ENCODE assay signal across 12 cellular contexts in the genomic region with DNA sequence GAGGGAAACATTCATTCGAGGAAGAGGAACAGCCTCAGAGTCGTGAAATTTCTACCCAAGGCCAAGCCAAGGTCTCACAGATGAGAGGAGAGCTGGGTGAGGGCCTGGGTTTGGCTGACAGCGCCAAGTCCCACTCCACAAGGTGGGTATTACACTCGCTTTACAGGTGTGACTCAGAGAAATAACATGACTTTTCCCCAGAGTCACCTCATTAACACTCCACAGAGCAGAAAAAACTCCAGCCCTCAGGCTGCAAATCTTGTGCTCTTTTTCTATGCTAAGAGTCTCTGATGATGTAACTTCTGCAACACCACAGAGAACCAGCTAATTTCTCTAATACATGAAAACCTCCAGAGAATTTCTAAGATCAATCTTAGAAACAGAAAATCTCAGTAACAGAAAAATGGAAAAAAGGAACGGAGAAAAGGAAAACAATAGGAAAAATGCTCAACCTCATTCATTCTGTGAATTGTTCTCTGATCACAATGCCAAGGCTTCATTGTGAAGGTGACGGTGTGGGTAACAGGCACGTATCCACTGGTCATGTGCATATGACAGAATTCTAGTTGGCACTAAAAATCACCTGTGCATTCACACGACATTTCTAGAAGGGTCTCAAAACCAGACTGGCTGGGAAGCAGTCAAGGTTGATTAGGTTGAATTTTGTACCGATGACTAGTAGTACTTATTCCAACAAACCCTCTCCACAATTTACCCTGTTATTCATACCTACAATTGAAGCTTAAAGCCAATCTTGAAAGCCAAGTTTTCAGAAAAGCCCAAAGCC. TPM values are rescaled to one million over a fixed set of nuclear protein-coding genes. Genes with fewer than 3 reads are reported as not detected.
A peak's percentile ranks its signal among the peaks of the same experiment; 100 is the strongest.
DNase-seq lines count a peak whose midpoint lies in the region; ATAC-seq and TF ChIP-seq lines count a peak whose summit lies in the region.
"Had no signal": no experiment of that assay in that cellular context is flagged by ENCODE, and none has a peak within 500 bp of the region (broad histone marks: within the 10 kb centered on the region; RNA-seq: fewer than 3 reads in every experiment).

No MANE protein-coding gene starts in this region.

- H3K27me3 ChIP-seq in spleen (replicated peaks in 1 of 7), result no peaks in the 10 kb centered on the region
- no peaks in the 10 kb centered on the region for H3K27me3 ChIP-seq in Karpas-422 (ENCODE audit: low read length)
- H3K27me3 ChIP-seq in sigmoid colon, result no peaks in the 10 kb centered on the region

- peaks cover 18 to 96% (median 58%) of the 10 kb centered on the region in 6 donors for H3K4me1 ChIP-seq in spleen
- no peaks in the 10 kb centered on the region for H3K4me1 ChIP-seq in Karpas-422 (ENCODE audit: low read length)
- H3K4me1 ChIP-seq in sigmoid colon, result peaks cover 0 to 73% (median 60%) of the 10 kb centered on the region in 4 donors

- no peaks in the 10 kb centered on the region for H3K9me3 Mint-ChIP-seq in activated T-cell treated with anti-CD3 and anti-CD28 coated beads, Interleukin-2, amount 50 U/mL, for 72 hours
- H3K9me3 Mint-ChIP-seq in glutamatergic neuron (ENCODE audit: unreplicated experiment), result peaks cover 11% of the 10 kb centered on the region

- H3K4me2 ChIP-seq in Karpas-422 (ENCODE audit: low read depth, low read length, poor library complexity, severe bottlenecking), result no peak overlapping the region

- DNase-seq in activated T-cell treated with anti-CD3 and anti-CD28 coated beads, Interleukin-2, amount 50 U/mL, for 72 hours, result no peak
- no peak for DNase-seq in activated T-cell treated with anti-CD3 and anti-CD28 coated beads for 4 hours
- DNase-seq in SK-N-MC (ENCODE audit: low read depth, low spot score), result no peak
- DNase-seq in glutamatergic neuron, result no peak
- DNase-seq in spleen, result no peak
- DNase-seq in Karpas-422, result no peak
- DNase-seq in sigmoid colon, result no peak
- DNase-seq: GF-D8, left colon, NCI-H2029 had no signal

- H3K27ac ChIP-seq in SK-N-MC (peak overlapping the region; percentile 72), spleen (peak overlapping the region in 5 of 8 donors; percentile 17 to 53 (median 27)), Karpas-422 (ENCODE audit: low read length) (no peak overlapping the region), sigmoid colon (no peak overlapping the region)

- no peak for TF ChIP-seq POLR2A in spleen (IDR thresholded peaks at IDR 0.05)
- no peak for TF ChIP-seq POLR2A in sigmoid colon (IDR thresholded peaks at IDR 0.05)

- no peaks in the 10 kb centered on the region for H3K9me3 ChIP-seq in SK-N-MC (ENCODE audit: low read depth, low read length)
- no peaks in the 10 kb centered on the region for H3K9me3 ChIP-seq in spleen
- no peaks in the 10 kb centered on the region for H3K9me3 ChIP-seq in Karpas-422 (ENCODE audit: low read length)
- H3K9me3 ChIP-seq in sigmoid colon, result no peaks in the 10 kb centered on the region

- no peak overlapping the region for H2AFZ ChIP-seq in Karpas-422 (ENCODE audit: low read length)

- peaks cover 6 to 26% of the 10 kb centered on the region in 2 donors for H3K36me3 Mint-ChIP-seq in activated T-cell treated with anti-CD3 and anti-CD28 coated beads, Interleukin-2, amount 50 U/mL, for 72 hours (ENCODE audit: insufficient read depth in 2 of 2)
- H3K36me3 Mint-ChIP-seq in glutamatergic neuron (ENCODE audit: unreplicated experiment), result peaks cover 4% of the 10 kb centered on the region

- H3K4me3 ChIP-seq in SK-N-MC (no peak overlapping the region; the same call in 1 of the 2 replicates), spleen (no peak overlapping the region), Karpas-422 (ENCODE audit: low read length) (no peak overlapping the region), sigmoid colon (no peak overlapping the region)

- H3K36me3 ChIP-seq in SK-N-MC (ENCODE audit: insufficient read depth, low read length) (peaks cover 88% of the 10 kb centered on the region), spleen (peaks cover 0 to 77% (median 5%) of the 10 kb centered on the region in 6 donors), Karpas-422 (ENCODE audit: insufficient read depth, low read length) (peaks cover 58% of the 10 kb centered on the region), sigmoid colon (peaks cover 0 to 6% (median 4%) of the 10 kb centered on the region in 4 donors)

- no peak for ATAC-seq in activated T-cell treated with anti-CD3 and anti-CD28 coated beads, Interleukin-2, amount 50 U/mL, for 72 hours (replicated peaks in 1 of 2)
- no peak for ATAC-seq in GM21717 (IDR thresholded peaks at IDR 0.05; ENCODE audit: unreplicated experiment)
- ATAC-seq: HepG2, left colon had no signal

- H3K9ac ChIP-seq in SK-N-MC (ENCODE audit: insufficient read length) (no peak overlapping the region), Karpas-422 (ENCODE audit: low read length) (no peak overlapping the region)

- peaks cover 99% of the 10 kb centered on the region for H3K79me2 ChIP-seq in Karpas-422 (ENCODE audit: low read length)

- no peaks in the 10 kb centered on the region for H3K27me3 Mint-ChIP-seq in activated T-cell treated with anti-CD3 and anti-CD28 coated beads, Interleukin-2, amount 50 U/mL, for 72 hours (ENCODE audit: low read depth)
- H3K27me3 Mint-ChIP-seq in glutamatergic neuron (ENCODE audit: unreplicated experiment), result peaks cover 1% of the 10 kb centered on the region

- no peak for TF ChIP-seq EP300 in sigmoid colon (IDR thresholded peaks at IDR 0.05)

- no peak overlapping the region for H3K4me3 Mint-ChIP-seq in activated T-cell treated with anti-CD3 and anti-CD28 coated beads, Interleukin-2, amount 50 U/mL, for 72 hours
- H3K4me3 Mint-ChIP-seq in glutamatergic neuron (ENCODE audit: unreplicated experiment), result peak overlapping the region; percentile 61

- WGBS in spleen, 5 donors, result 59 to 74% (median 61%) methylated on average over 9 of the region's 9 CpGs
- WGBS in sigmoid colon, 2 donors, result 80 to 81% methylated on average over 9 of the region's 9 CpGs

- intact Hi-C loops in spleen (cut with DNase I; ENCODE audit: low total_unique reads), result no loop called here
- intact Hi-C loops in sigmoid colon (cut with DNase I), result no loop called here

- H4K20me1 ChIP-seq in Karpas-422 (ENCODE audit: insufficient read depth, low read depth, low read length), result peaks cover 86% of the 10 kb centered on the region

- no peak for TF ChIP-seq CTCF in glutamatergic neuron (IDR thresholded peaks at IDR 0.05; ENCODE audit: partially characterized antibody, unreplicated experiment)
- TF ChIP-seq CTCF in spleen (IDR thresholded peaks at IDR 0.05 in 8 of 11, conservative IDR thresholded peaks at IDR 0.05 in 3 of 11), result no peak
- TF ChIP-seq CTCF in sigmoid colon (IDR thresholded peaks at IDR 0.05), result no peak

- H3K4me1 Mint-ChIP-seq in activated T-cell treated with anti-CD3 and anti-CD28 coated beads, Interleukin-2, amount 50 U/mL, for 72 hours (ENCODE audit: low read depth), result peaks cover 60% of the 10 kb centered on the region
- peaks cover 43% of the 10 kb centered on the region for H3K4me1 Mint-ChIP-seq in glutamatergic neuron (ENCODE audit: low read depth, unreplicated experiment)

- peak overlapping the region; percentile 77 for H3K27ac Mint-ChIP-seq in activated T-cell treated with anti-CD3 and anti-CD28 coated beads, Interleukin-2, amount 50 U/mL, for 72 hours
- peak overlapping the region; percentile 91 for H3K27ac Mint-ChIP-seq in glutamatergic neuron (ENCODE audit: unreplicated experiment)

- no peaks in the 10 kb centered on the region for H3K9me2 ChIP-seq in Karpas-422 (replicated peaks; ENCODE audit: insufficient read depth, low read length)

RNA-seq across cellular contexts. Expression of gene YWHAG, which starts 20.3 kb away (rescaled TPM):
- total RNA-seq in activated T-cell treated with anti-CD3 and anti-CD28 coated beads, Interleukin-2, amount 50 U/mL, for 72 hours, result 100 to 1,000 TPM; 107 to 120 TPM
- total RNA-seq in glutamatergic neuron (ENCODE audit: unreplicated experiment) (650 TPM), spleen (100 to 1,000 TPM in 1 of 7 donors, 10 to 100 TPM in 6; 60.6 to 108 (median 80.5) TPM), sigmoid colon (10 to 100 TPM; 42.5 to 59.0 (median 52.3) TPM)
- polyA plus RNA-seq in spleen (10 to 100 TPM; 19.7 to 35.6 (median 26.2) TPM), sigmoid colon (10 to 100 TPM; 45.6 to 64.0 (median 62.4) TPM)
- 49.1 and 64.1 TPM in 2 replicates for total RNA-seq in Karpas-422 (2014; rRNA removed; shearing (Covaris generic); ENCODE audit: low replicate concordance)

RNA-seq across cellular contexts. Expression of gene HSPB1, which starts 36.0 kb away (rescaled TPM):
- 10 to 100 TPM; 39.7 to 42.0 TPM for total RNA-seq in activated T-cell treated with anti-CD3 and anti-CD28 coated beads, Interleukin-2, amount 50 U/mL, for 72 hours
- total RNA-seq in glutamatergic neuron (ENCODE audit: unreplicated experiment) (50.4 TPM), spleen (100 to 1,000 TPM in 5 of 7 donors, 10 to 100 TPM in 2; 56.5 to 227 (median 131) TPM), sigmoid colon (1,000 to 10,000 TPM in 3 of 4 donors, 100 to 1,000 TPM in 1; 929 to 2,528 (median 1,357) TPM)
- polyA plus RNA-seq in spleen (100 to 1,000 TPM in 2 of 3 donors, 10 to 100 TPM in 1; 70.1 to 216 (median 214) TPM), sigmoid colon (100 to 1,000 TPM; 202 to 340 (median 208) TPM)
- total RNA-seq in Karpas-422 (2014; rRNA removed; shearing (Covaris generic); ENCODE audit: low replicate concordance), result 5.2 and 17.7 TPM in 2 replicates

Comparison
In these comparisons a context has a peak if more than half of its experiments do, and no peak if none do; other contexts are left out.
1. H3K27ac ChIP-seq: peak in SK-N-MC (single experiment) and spleen (5 of 8); none in Karpas-422 (single experiment) and sigmoid colon (0 of 4).
2. RNA of gene HSPB1, which starts 36.0 kb away (total RNA-seq): 929 to 2,528 TPM in sigmoid colon; 56.5 to 227 TPM in spleen, 50.4 TPM in glutamatergic neuron (single experiment), 39.7 to 42.0 TPM in activated T-cell treated with anti-CD3 and anti-CD28 coated beads, Interleukin-2, amount 50 U/mL, for 72 hours and 5.2 to 17.7 TPM in Karpas-422; every median in the first group is over 4 times any median in the second.